In genomic region chr1:221437171-221437570, GRCh38 we compare ENCODE assay signal across 21 cellular contexts.
"Had no signal": no experiment of that assay in that cellular context is flagged by ENCODE, and none has a peak within 500 bp of the region (broad histone marks: within the 10 kb centered on the region; RNA-seq: fewer than 3 reads in every experiment).

No MANE protein-coding gene starts in this region.

- H3K36me3 ChIP-seq: heart right ventricle, lower lobe of right lung, prostate gland, thyroid gland, upper lobe of right lung had no signal

- H3K27ac Mint-ChIP-seq: activated CD4-positive, alpha-beta memory T cell treated with anti-CD3 and anti-CD28 coated beads for 36 hours; brain; stimulated activated naive CD8-positive, alpha-beta T cell treated with anti-CD3 and anti-CD28 coated beads, Interleukin-15, Interleukin-2, amounts not matched to agents 100 ng/mL and 50 ng/mL, for 24 hours; T-helper 1 cell treated with Interleukin-12 subunit alpha and Interleukin-12 subunit beta and Interleukin-4 antibody, amounts not matched to agents 30 μg/mL and 1 μg/mL, for 36 hours had no signal

- FAIRE-seq: colon had no signal

- H3K27ac ChIP-seq: heart right ventricle, prostate gland, thyroid gland had no signal

- H3K4me3 ChIP-seq: heart right ventricle, lower lobe of right lung, prostate gland, thyroid gland, upper lobe of right lung had no signal

- H3K9me3 ChIP-seq: heart right ventricle, lower lobe of right lung, prostate gland, thyroid gland, upper lobe of right lung had no signal

- H3K36me3 Mint-ChIP-seq: activated CD4-positive, alpha-beta memory T cell treated with anti-CD3 and anti-CD28 coated beads for 36 hours; brain; naive thymus-derived CD8-positive, alpha-beta T cell had no signal

- H3K4me3 Mint-ChIP-seq: activated CD4-positive, alpha-beta memory T cell treated with anti-CD3 and anti-CD28 coated beads for 36 hours; brain; naive thymus-derived CD8-positive, alpha-beta T cell; stimulated activated naive CD8-positive, alpha-beta T cell treated with anti-CD3 and anti-CD28 coated beads, Interleukin-15, Interleukin-2, amounts not matched to agents 100 ng/mL and 50 ng/mL, for 24 hours; T-helper 1 cell treated with Interleukin-12 subunit alpha and Interleukin-12 subunit beta and Interleukin-4 antibody, amounts not matched to agents 30 μg/mL and 1 μg/mL, for 36 hours had no signal

- H3K27me3 ChIP-seq: heart right ventricle, thyroid gland, upper lobe of right lung had no signal

- ATAC-seq: esophagus mucosa; heart right ventricle; left lobe of liver; lower lobe of right lung; naive thymus-derived CD8-positive, alpha-beta T cell; upper lobe of right lung had no signal

- H3K4me1 ChIP-seq: prostate gland had no signal

- H3K9me3 Mint-ChIP-seq: activated CD4-positive, alpha-beta memory T cell treated with anti-CD3 and anti-CD28 coated beads for 36 hours; naive thymus-derived CD8-positive, alpha-beta T cell; stimulated activated naive CD8-positive, alpha-beta T cell treated with anti-CD3 and anti-CD28 coated beads, Interleukin-15, Interleukin-2, amounts not matched to agents 100 ng/mL and 50 ng/mL, for 24 hours; T-helper 1 cell treated with Interleukin-12 subunit alpha and Interleukin-12 subunit beta and Interleukin-4 antibody, amounts not matched to agents 30 μg/mL and 1 μg/mL, for 36 hours had no signal

- DNase-seq: activated CD4-positive, alpha-beta memory T cell treated with anti-CD3 and anti-CD28 coated beads for 36 hours; activated CD4-positive, alpha-beta T cell treated with anti-CD3 and anti-CD28 coated beads for 48 hours; activated naive CD4-positive, alpha-beta T cell treated with Interleukin-2 at 50 U/mL for 16 hours; activated T-cell treated with anti-CD3 and anti-CD28 coated beads, Interleukin-2, amount 50 U/mL, for 48 hours; anterior cingulate cortex; central memory CD4-positive, alpha-beta T cell; effector memory CD4-positive, alpha-beta T cell; heart right ventricle; lower lobe of right lung; naive thymus-derived CD8-positive, alpha-beta T cell; stimulated activated CD4-positive, alpha-beta T cell treated with anti-CD3 and anti-CD28 coated beads, Interleukin-12 subunit alpha, Interleukin-12 subunit beta, amount 100 ng/mL, for 4 hours; substantia nigra; thyroid gland; upper lobe of right lung had no signal
